In genomic region chr3:16064660-16065414, GRCh38 we compare ENCODE assay signal across 8 cellular contexts.
A peak's percentile ranks its signal among the peaks of the same experiment; 100 is the strongest.
DNase-seq lines count a peak whose midpoint lies in the region; ATAC-seq, FAIRE-seq and TF ChIP-seq lines count a peak whose summit lies in the region.

No MANE protein-coding gene starts in this region.

- DNase-seq in Right ventricle myocardium inferior (ENCODE audit: missing footprints) (peak; percentile 91), cardiac septum (ENCODE audit: low spot score) (no peak), chondrocyte (ENCODE audit: low spot score) (no peak), midbrain (lab: John Stamatoyannopoulos, UW) (peak; percentile 76), NCI-H187 treated with DMSO at 0.1 percent for 48 hours (lab: John Stamatoyannopoulos, UW) (no peak), frontal cortex (ENCODE audit: low spot score in 2 of 2) (no peak)

- intact Hi-C loops in Right ventricle myocardium inferior (cut with DNase I) (no loop called here), cardiac septum (cut with DNase I) (loop anchor here (5.0 to 10.0 kb wide), 3 partner anchors 37 to 420 kb away; no protein-coding TSS in a partner anchor)

- TF ChIP-seq CTCF in chondrocyte (IDR thresholded peaks at IDR 0.05): no peak

- no peak for FAIRE-seq in frontal cortex (lab: Jason Lieb, UNC)

- peak; percentile 71 for ATAC-seq in Right ventricle myocardium inferior
- ATAC-seq in GM18502 (IDR thresholded peaks at IDR 0.05; ENCODE audit: poor library complexity, unreplicated experiment): no peak
- ATAC-seq in HG03135 (IDR thresholded peaks at IDR 0.05; ENCODE audit: unreplicated experiment): no peak

- peak overlapping the region; percentile 82 for H3K27ac Mint-ChIP-seq in chondrocyte (ENCODE audit: unreplicated experiment)

- H3K4me3 Mint-ChIP-seq in chondrocyte (ENCODE audit: unreplicated experiment): no peak overlapping the region

- no peaks in the 10 kb centered on the region for H3K36me3 Mint-ChIP-seq in chondrocyte (ENCODE audit: low read depth)

- H3K9me3 Mint-ChIP-seq in chondrocyte (ENCODE audit: low read depth): no peaks in the 10 kb centered on the region

- H3K27me3 Mint-ChIP-seq in chondrocyte (ENCODE audit: low read depth): no peaks in the 10 kb centered on the region

- H3K4me1 Mint-ChIP-seq in chondrocyte (ENCODE audit: low read depth): peaks cover 66% of the 10 kb centered on the region

Comparison
In these comparisons a context has a peak if more than half of its experiments do, and no peak if none do; other contexts are left out.
1. DNase-seq: peak in Right ventricle myocardium inferior (single experiment) and midbrain (single experiment); none in cardiac septum (single experiment), chondrocyte (single experiment), NCI-H187 treated with DMSO at 0.1 percent for 48 hours (single experiment) and frontal cortex (0 of 2).